ENCODE assay signal across 18 cellular contexts in genomic region chr13:25762288-25762687, GRCh38.
DNase-seq lines count a peak whose midpoint lies in the region; ATAC-seq lines count a peak whose summit lies in the region.
"Had no signal": no experiment of that assay in that cellular context is flagged by ENCODE, and none has a peak within 500 bp of the region (broad histone marks: within the 10 kb centered on the region; RNA-seq: fewer than 3 reads in every experiment).

No MANE protein-coding gene starts in this region.

- POLR2A ChIA-PET in activated CD4-positive, alpha-beta memory T cell treated with anti-CD3 and anti-CD28 coated beads for 36 hours (lab: Charles Lee): no interaction called here
- POLR2A ChIA-PET in activated CD4-positive, alpha-beta memory T cell treated with anti-CD3 and anti-CD28 coated beads, Interleukin-2, amount 10 ng/mL, durations not matched to agents 7 days and 5 days (lab: Charles Lee): no interaction called here

- H3K36me3 Mint-ChIP-seq in activated CD4-positive, alpha-beta memory T cell treated with anti-CD3 and anti-CD28 coated beads for 36 hours: no peaks in the 10 kb centered on the region
- peaks cover 3% of the 10 kb centered on the region for H3K36me3 Mint-ChIP-seq in activated CD4-positive, alpha-beta memory T cell treated with anti-CD3 and anti-CD28 coated beads, Interleukin-2, amount 10 ng/mL, durations not matched to agents 7 days and 5 days (ENCODE audit: low read depth)
- no peaks in the 10 kb centered on the region for H3K36me3 Mint-ChIP-seq in stimulated activated naive CD8-positive, alpha-beta T cell treated with anti-CD3 and anti-CD28 coated beads, Interleukin-15, Interleukin-2, amounts not matched to agents 100 ng/mL and 50 ng/mL, for 24 hours (ENCODE audit: low read depth)
- peaks cover 4% of the 10 kb centered on the region for H3K36me3 Mint-ChIP-seq in activated T-helper 2 cell treated with anti-CD3 and anti-CD28 coated beads, Interferon-gamma antibody, Interleukin-2, Interleukin-4, amounts not matched to agents 10 μg/mL and 5 μg/mL and 100 μg/mL, durations not matched to agents 14 hours and 24 hours and 36 hours (ENCODE audit: low read depth)
- H3K36me3 Mint-ChIP-seq: CD4-positive, alpha-beta memory T cell had no signal

- ATAC-seq in stimulated activated naive CD8-positive, alpha-beta T cell treated with anti-CD3 and anti-CD28 coated beads, Interleukin-15, Interleukin-2, amounts not matched to agents 100 U/mL and 50 U/mL, for 24 hours: no peak
- ATAC-seq in GM19328 (IDR thresholded peaks at IDR 0.05; ENCODE audit: unreplicated experiment): no peak
- ATAC-seq: GM12878 had no signal

- CTCF ChIA-PET in activated CD4-positive, alpha-beta memory T cell treated with anti-CD3 and anti-CD28 coated beads for 36 hours (lab: Charles Lee): interaction anchor here (0.7 kb wide), 1 partner anchor 9 kb away, joined by 3 read pairs; no protein-coding TSS in a partner anchor
- CTCF ChIA-PET in activated CD4-positive, alpha-beta memory T cell treated with anti-CD3 and anti-CD28 coated beads, Interleukin-2, amount 10 ng/mL, durations not matched to agents 7 days and 5 days (lab: Charles Lee): interaction anchor here (1.6 kb wide), 1 partner anchor 9 kb away, joined by 5 read pairs; no protein-coding TSS in a partner anchor

- peaks cover 2% of the 10 kb centered on the region for H3K27me3 Mint-ChIP-seq in activated CD4-positive, alpha-beta memory T cell treated with anti-CD3 and anti-CD28 coated beads for 36 hours
- H3K27me3 Mint-ChIP-seq in activated CD4-positive, alpha-beta memory T cell treated with anti-CD3 and anti-CD28 coated beads, Interleukin-2, amount 10 ng/mL, durations not matched to agents 7 days and 5 days: peaks cover 1% of the 10 kb centered on the region
- peaks cover 5% of the 10 kb centered on the region for H3K27me3 Mint-ChIP-seq in stimulated activated naive CD8-positive, alpha-beta T cell treated with anti-CD3 and anti-CD28 coated beads, Interleukin-15, Interleukin-2, amounts not matched to agents 100 ng/mL and 50 ng/mL, for 24 hours
- H3K27me3 Mint-ChIP-seq in activated T-helper 2 cell treated with anti-CD3 and anti-CD28 coated beads, Interferon-gamma antibody, Interleukin-2, Interleukin-4, amounts not matched to agents 10 μg/mL and 5 μg/mL and 100 μg/mL, durations not matched to agents 14 hours and 24 hours and 36 hours (ENCODE audit: low read depth): peaks cover 3% of the 10 kb centered on the region

- H3K4me3 Mint-ChIP-seq in activated CD4-positive, alpha-beta memory T cell treated with anti-CD3 and anti-CD28 coated beads for 36 hours: no peak overlapping the region
- no peak overlapping the region for H3K4me3 Mint-ChIP-seq in activated CD4-positive, alpha-beta memory T cell treated with anti-CD3 and anti-CD28 coated beads, Interleukin-2, amount 10 ng/mL, durations not matched to agents 7 days and 5 days
- no peak overlapping the region for H3K4me3 Mint-ChIP-seq in stimulated activated naive CD8-positive, alpha-beta T cell treated with anti-CD3 and anti-CD28 coated beads, Interleukin-15, Interleukin-2, amounts not matched to agents 100 ng/mL and 50 ng/mL, for 24 hours
- no peak overlapping the region for H3K4me3 Mint-ChIP-seq in activated T-helper 2 cell treated with anti-CD3 and anti-CD28 coated beads, Interferon-gamma antibody, Interleukin-2, Interleukin-4, amounts not matched to agents 10 μg/mL and 5 μg/mL and 100 μg/mL, durations not matched to agents 14 hours and 24 hours and 36 hours (ENCODE audit: low read depth)

- no peak for DNase-seq in activated CD4-positive, alpha-beta memory T cell treated with anti-CD3 and anti-CD28 coated beads for 36 hours
- DNase-seq in activated CD4-positive, alpha-beta memory T cell treated with anti-CD3 and anti-CD28 coated beads, Interleukin-2, amount 10 ng/mL, durations not matched to agents 7 days and 5 days: no peak
- DNase-seq in stimulated activated naive CD8-positive, alpha-beta T cell treated with anti-CD3 and anti-CD28 coated beads, Interleukin-15, Interleukin-2, amounts not matched to agents 100 U/mL and 50 U/mL, for 24 hours: no peak
- no peak for DNase-seq in activated T-helper 2 cell treated with anti-CD3 and anti-CD28 coated beads, Interferon-gamma antibody, Interleukin-2, Interleukin-4, amounts not matched to agents 10 μg/mL and 5 μg/mL and 100 μg/mL, durations not matched to agents 14 hours and 24 hours and 36 hours (ENCODE audit: low spot score)
- no peak for DNase-seq in NOMO-1 treated with DMSO at 0.1 percent for 48 hours (lab: John Stamatoyannopoulos, UW; ENCODE audit: unreplicated experiment)
- DNase-seq: EL; GOT3; NCI-H1105; NCI-H2081; NCI-H510A; NCI-H748 treated with DMSO at 0.1 percent for 48 hours; NK-92 treated with Interleukin-12 subunit alpha and Interleukin-12 subunit beta, amount 100 ng/mL, for 24 hours; OCI-M1; Right ventricle myocardium superior had no signal

- H3K4me1 Mint-ChIP-seq in activated CD4-positive, alpha-beta memory T cell treated with anti-CD3 and anti-CD28 coated beads for 36 hours (ENCODE audit: low read depth): peaks cover 17% of the 10 kb centered on the region
- H3K4me1 Mint-ChIP-seq in activated CD4-positive, alpha-beta memory T cell treated with anti-CD3 and anti-CD28 coated beads, Interleukin-2, amount 10 ng/mL, durations not matched to agents 7 days and 5 days: peaks cover 16% of the 10 kb centered on the region
- peaks cover 16% of the 10 kb centered on the region for H3K4me1 Mint-ChIP-seq in stimulated activated naive CD8-positive, alpha-beta T cell treated with anti-CD3 and anti-CD28 coated beads, Interleukin-15, Interleukin-2, amounts not matched to agents 100 ng/mL and 50 ng/mL, for 24 hours (ENCODE audit: low read depth)
- H3K4me1 Mint-ChIP-seq in activated T-helper 2 cell treated with anti-CD3 and anti-CD28 coated beads, Interferon-gamma antibody, Interleukin-2, Interleukin-4, amounts not matched to agents 10 μg/mL and 5 μg/mL and 100 μg/mL, durations not matched to agents 14 hours and 24 hours and 36 hours (ENCODE audit: low read depth): peaks cover 16% of the 10 kb centered on the region

- H3K27ac Mint-ChIP-seq in activated CD4-positive, alpha-beta memory T cell treated with anti-CD3 and anti-CD28 coated beads for 36 hours: peak overlapping the region; percentile 25
- no peak overlapping the region for H3K27ac Mint-ChIP-seq in activated CD4-positive, alpha-beta memory T cell treated with anti-CD3 and anti-CD28 coated beads, Interleukin-2, amount 10 ng/mL, durations not matched to agents 7 days and 5 days
- H3K27ac Mint-ChIP-seq in stimulated activated naive CD8-positive, alpha-beta T cell treated with anti-CD3 and anti-CD28 coated beads, Interleukin-15, Interleukin-2, amounts not matched to agents 100 ng/mL and 50 ng/mL, for 24 hours: peak overlapping the region; percentile 38
- H3K27ac Mint-ChIP-seq in activated T-helper 2 cell treated with anti-CD3 and anti-CD28 coated beads, Interferon-gamma antibody, Interleukin-2, Interleukin-4, amounts not matched to agents 10 μg/mL and 5 μg/mL and 100 μg/mL, durations not matched to agents 14 hours and 24 hours and 36 hours: peak overlapping the region; percentile 29

- H3K9me3 Mint-ChIP-seq in activated CD4-positive, alpha-beta memory T cell treated with anti-CD3 and anti-CD28 coated beads for 36 hours: peaks cover 11% of the 10 kb centered on the region
- peaks cover 12% of the 10 kb centered on the region for H3K9me3 Mint-ChIP-seq in activated CD4-positive, alpha-beta memory T cell treated with anti-CD3 and anti-CD28 coated beads, Interleukin-2, amount 10 ng/mL, durations not matched to agents 7 days and 5 days
- H3K9me3 Mint-ChIP-seq in stimulated activated naive CD8-positive, alpha-beta T cell treated with anti-CD3 and anti-CD28 coated beads, Interleukin-15, Interleukin-2, amounts not matched to agents 100 ng/mL and 50 ng/mL, for 24 hours: no peaks in the 10 kb centered on the region
- peaks cover 14% of the 10 kb centered on the region for H3K9me3 Mint-ChIP-seq in activated T-helper 2 cell treated with anti-CD3 and anti-CD28 coated beads, Interferon-gamma antibody, Interleukin-2, Interleukin-4, amounts not matched to agents 10 μg/mL and 5 μg/mL and 100 μg/mL, durations not matched to agents 14 hours and 24 hours and 36 hours

- intact Hi-C loops in activated CD4-positive, alpha-beta memory T cell treated with anti-CD3 and anti-CD28 coated beads for 36 hours (cut with micrococcal nuclease): loop anchor here (1.0 to 2.0 kb wide), 3 partner anchors 44 to 141 kb away; no protein-coding TSS in a partner anchor
- intact Hi-C loops in activated T-helper 2 cell treated with anti-CD3 and anti-CD28 coated beads, Interferon-gamma antibody, Interleukin-2, Interleukin-4, amounts not matched to agents 10 μg/mL and 5 μg/mL and 100 μg/mL, durations not matched to agents 14 hours and 24 hours and 36 hours (cut with micrococcal nuclease): loop anchor here (2.0 to 5.0 kb wide), 2 partner anchors 125 to 139 kb away; no protein-coding TSS in a partner anchor
